Comparison of ENCODE assay signal across 36 cellular contexts in the genomic region with DNA sequence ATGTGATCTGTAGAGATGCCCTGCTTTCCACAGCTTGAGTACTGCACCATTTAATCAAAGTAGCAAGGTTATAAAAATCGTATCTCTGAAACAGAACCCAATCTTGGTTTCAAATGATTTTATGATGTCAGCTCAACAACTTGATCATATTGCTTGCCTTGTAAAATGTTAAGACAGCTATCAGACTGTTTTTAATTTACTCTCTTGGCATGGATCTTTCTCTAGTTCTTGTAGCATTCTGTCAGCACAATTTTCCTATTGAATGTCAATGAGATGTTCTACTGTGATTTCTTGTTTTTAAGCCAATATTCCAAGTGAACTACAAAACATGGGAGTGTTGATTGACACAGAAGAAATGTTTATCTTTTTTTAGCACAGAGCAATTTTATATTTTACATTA.
"Had no signal": no experiment of that assay in that cellular context is flagged by ENCODE, and none has a peak within 500 bp of the region (broad histone marks: within the 10 kb centered on the region; RNA-seq: fewer than 3 reads in every experiment).

No MANE protein-coding gene starts in this region.

- H3K27ac ChIP-seq: adrenal gland, body of pancreas, cardiac muscle cell, VCaP had no signal

- H3K4me3 Mint-ChIP-seq: activated B cell treated with CpG ODN at 0.5 μM for 24 hours; activated CD4-positive, alpha-beta memory T cell treated with anti-CD3 and anti-CD28 coated beads for 36 hours; activated CD4-positive, alpha-beta T cell treated with anti-CD3 and anti-CD28 coated beads, Interleukin-2, amount 10 ng/mL, durations not matched to agents 24 days and 14 days; activated CD8-positive, alpha-beta T cell treated with anti-CD3 and anti-CD28 coated beads for 36 hours; activated naive CD4-positive, alpha-beta T cell treated with anti-CD3 and anti-CD28 coated beads for 36 hours; activated naive CD8-positive, alpha-beta T cell treated with anti-CD3 and anti-CD28 coated beads for 36 hours; activated T-cell treated with anti-CD3 and anti-CD28 coated beads, Interleukin-2, amount 50 U/mL, for 4 hours; activated T-cell treated with anti-CD3 and anti-CD28 coated beads, Interleukin-2, amount 50 U/mL, for 72 hours; activated T-helper 1 cell treated with anti-CD3 and anti-CD28 coated beads, Interleukin-12 subunit alpha, Interleukin-12 subunit beta, Interleukin-2, Interleukin-4 antibody, amounts not matched to agents 30 ng/mL and 10 ng/mL and 1 ng/mL, durations not matched to agents 14 hours and 24 hours and 36 hours; activated T-helper 17 cell treated with anti-CD3 and anti-CD28 coated beads, Interleukin-2, amount 50 U/mL, for 72 hours; central memory CD8-positive, alpha-beta T cell; T-helper 1 cell treated with Interleukin-12 subunit alpha and Interleukin-12 subunit beta and Interleukin-4 antibody, amounts not matched to agents 30 μg/mL and 1 μg/mL, for 36 hours; T-helper 2 cell treated with Interferon-gamma antibody and Interleukin-4, amounts not matched to agents 5 μg/mL and 100 μg/mL, for 36 hours had no signal

- H3K4me3 ChIP-seq: adrenal gland, body of pancreas, cardiac muscle cell had no signal

- H3K4me1 Mint-ChIP-seq: activated B cell treated with CpG ODN at 0.5 μM for 24 hours; activated CD4-positive, alpha-beta T cell treated with anti-CD3 and anti-CD28 coated beads, Interleukin-2, amount 10 ng/mL, durations not matched to agents 24 days and 14 days; activated naive CD8-positive, alpha-beta T cell treated with anti-CD3 and anti-CD28 coated beads for 36 hours; activated T-helper 17 cell treated with anti-CD3 and anti-CD28 coated beads, Interleukin-2, amount 50 U/mL, for 72 hours; central memory CD8-positive, alpha-beta T cell had no signal

- H3K9me3 ChIP-seq: adrenal gland, body of pancreas had no signal

- H3K36me3 ChIP-seq: adrenal gland, cardiac muscle cell had no signal

- H3K9me3 Mint-ChIP-seq: activated CD4-positive, alpha-beta T cell treated with anti-CD3 and anti-CD28 coated beads, Interleukin-2, amount 10 ng/mL, durations not matched to agents 24 days and 14 days; activated naive CD8-positive, alpha-beta T cell treated with anti-CD3 and anti-CD28 coated beads for 36 hours; activated T-helper 1 cell treated with anti-CD3 and anti-CD28 coated beads, Interleukin-12 subunit alpha, Interleukin-12 subunit beta, Interleukin-2, Interleukin-4 antibody, amounts not matched to agents 30 ng/mL and 10 ng/mL and 1 ng/mL, durations not matched to agents 14 hours and 24 hours and 36 hours had no signal

- H3K36me3 Mint-ChIP-seq: activated CD4-positive, alpha-beta memory T cell treated with anti-CD3 and anti-CD28 coated beads for 36 hours; activated naive CD4-positive, alpha-beta T cell treated with anti-CD3 and anti-CD28 coated beads, Interleukin-2, amount 50 U/mL, for 72 hours; activated naive CD8-positive, alpha-beta T cell treated with anti-CD3 and anti-CD28 coated beads for 36 hours had no signal

- H3K4me1 ChIP-seq: adrenal gland, body of pancreas had no signal

- H3K27ac Mint-ChIP-seq: activated B cell treated with CpG ODN at 0.5 μM for 24 hours; activated CD4-positive, alpha-beta memory T cell treated with anti-CD3 and anti-CD28 coated beads for 36 hours; activated CD4-positive, alpha-beta T cell treated with anti-CD3 and anti-CD28 coated beads, Interleukin-2, amount 10 ng/mL, durations not matched to agents 24 days and 14 days; activated CD8-positive, alpha-beta T cell treated with anti-CD3 and anti-CD28 coated beads for 36 hours; activated naive CD4-positive, alpha-beta T cell treated with anti-CD3 and anti-CD28 coated beads for 36 hours; activated naive CD4-positive, alpha-beta T cell treated with anti-CD3 and anti-CD28 coated beads, Interleukin-2, amount 50 U/mL, for 72 hours; activated naive CD8-positive, alpha-beta T cell treated with anti-CD3 and anti-CD28 coated beads for 36 hours; activated T-cell treated with anti-CD3 and anti-CD28 coated beads, Interleukin-2, amount 50 U/mL, for 72 hours; activated T-helper 1 cell treated with anti-CD3 and anti-CD28 coated beads, Interleukin-12 subunit alpha, Interleukin-12 subunit beta, Interleukin-2, Interleukin-4 antibody, amounts not matched to agents 30 ng/mL and 10 ng/mL and 1 ng/mL, durations not matched to agents 14 hours and 24 hours and 36 hours; activated T-helper 17 cell treated with anti-CD3 and anti-CD28 coated beads, Interleukin-2, amount 50 U/mL, for 72 hours; T-helper 1 cell treated with Interleukin-12 subunit alpha and Interleukin-12 subunit beta and Interleukin-4 antibody, amounts not matched to agents 30 μg/mL and 1 μg/mL, for 36 hours; T-helper 2 cell treated with Interferon-gamma antibody and Interleukin-4, amounts not matched to agents 5 μg/mL and 100 μg/mL, for 36 hours had no signal

- H3K27me3 ChIP-seq: adrenal gland, body of pancreas, cardiac muscle cell had no signal

- H3K27me3 Mint-ChIP-seq: activated B cell treated with CpG ODN at 0.5 μM for 24 hours; activated CD4-positive, alpha-beta memory T cell treated with anti-CD3 and anti-CD28 coated beads for 36 hours; activated CD4-positive, alpha-beta T cell treated with anti-CD3 and anti-CD28 coated beads, Interleukin-2, amount 10 ng/mL, durations not matched to agents 24 days and 14 days; activated CD8-positive, alpha-beta T cell treated with anti-CD3 and anti-CD28 coated beads for 36 hours; activated naive CD8-positive, alpha-beta T cell treated with anti-CD3 and anti-CD28 coated beads for 36 hours; activated T-helper 17 cell treated with anti-CD3 and anti-CD28 coated beads, Interleukin-2, amount 50 U/mL, for 72 hours; central memory CD8-positive, alpha-beta T cell had no signal

- DNase-seq: activated B cell treated with CpG ODN at 0.5 μM for 24 hours; activated CD4-positive, alpha-beta memory T cell treated with anti-CD3 and anti-CD28 coated beads for 36 hours; activated CD4-positive, alpha-beta T cell treated with anti-CD3 and anti-CD28 coated beads for 4 hours; activated CD4-positive, alpha-beta T cell treated with anti-CD3 and anti-CD28 coated beads, Interleukin-2, amount 10 ng/mL, durations not matched to agents 24 days and 14 days; activated CD4-positive, alpha-beta T cell treated with anti-CD3 and anti-CD28 coated beads, Interleukin-2, amount 50 U/mL, for 1 hour; activated CD4-positive, alpha-beta T cell treated with anti-CD3 and anti-CD28 coated beads, Interleukin-2, amount 50 U/mL, for 4 hours; activated CD4-positive, CD25-positive, alpha-beta regulatory T cell treated with anti-CD3 and anti-CD28 coated beads, Interleukin-2, amount 50 U/mL, for 72 hours; activated CD8-positive, alpha-beta memory T cell treated with anti-CD3 and anti-CD28 coated beads, Interleukin-2, amount 50 U/mL, for 4 hours; activated CD8-positive, alpha-beta T cell treated with anti-CD3 and anti-CD28 coated beads for 36 hours; activated effector memory CD4-positive, alpha-beta T cell treated with anti-CD3 and anti-CD28 coated beads, Interleukin-2, amount 50 U/mL, for 16 hours; activated gamma-delta T cell treated with Interleukin-2 at 50 U/mL for 16 hours; activated naive CD4-positive, alpha-beta T cell; activated naive CD4-positive, alpha-beta T cell treated with anti-CD3 and anti-CD28 coated beads for 36 hours; activated naive CD4-positive, alpha-beta T cell treated with anti-CD3 and anti-CD28 coated beads, Interleukin-2, amount 50 U/mL, for 16 hours; activated naive CD8-positive, alpha-beta T cell treated with anti-CD3 and anti-CD28 coated beads for 36 hours; activated T-cell treated with anti-CD3 and anti-CD28 coated beads for 4 hours; activated T-cell treated with anti-CD3 and anti-CD28 coated beads, Interleukin-2, amount 50 U/mL, for 1 hour; activated T-cell treated with anti-CD3 and anti-CD28 coated beads, Interleukin-2, amount 50 U/mL, for 4 hours; activated T-cell treated with anti-CD3 and anti-CD28 coated beads, Interleukin-2, amount 50 U/mL, for 72 hours; adrenal gland; amniotic stem cell; aorta; body of pancreas; caudate nucleus; cerebellar nuclear complex; T-helper 1 cell; T-helper 2 cell; T-helper 9 cell had no signal

- ATAC-seq: activated CD8-positive, alpha-beta T cell treated with anti-CD3 and anti-CD28 coated beads for 36 hours; activated naive CD4-positive, alpha-beta T cell treated with anti-CD3 and anti-CD28 coated beads, Interleukin-2, amount 50 U/mL, for 72 hours; activated T-cell treated with anti-CD3 and anti-CD28 coated beads, Interleukin-2, amount 50 U/mL, for 4 hours; activated T-cell treated with anti-CD3 and anti-CD28 coated beads, Interleukin-2, amount 50 U/mL, for 72 hours; activated T-helper 17 cell treated with anti-CD3 and anti-CD28 coated beads, Interleukin-2, amount 50 U/mL, for 72 hours; body of pancreas had no signal
